In the genomic region with DNA sequence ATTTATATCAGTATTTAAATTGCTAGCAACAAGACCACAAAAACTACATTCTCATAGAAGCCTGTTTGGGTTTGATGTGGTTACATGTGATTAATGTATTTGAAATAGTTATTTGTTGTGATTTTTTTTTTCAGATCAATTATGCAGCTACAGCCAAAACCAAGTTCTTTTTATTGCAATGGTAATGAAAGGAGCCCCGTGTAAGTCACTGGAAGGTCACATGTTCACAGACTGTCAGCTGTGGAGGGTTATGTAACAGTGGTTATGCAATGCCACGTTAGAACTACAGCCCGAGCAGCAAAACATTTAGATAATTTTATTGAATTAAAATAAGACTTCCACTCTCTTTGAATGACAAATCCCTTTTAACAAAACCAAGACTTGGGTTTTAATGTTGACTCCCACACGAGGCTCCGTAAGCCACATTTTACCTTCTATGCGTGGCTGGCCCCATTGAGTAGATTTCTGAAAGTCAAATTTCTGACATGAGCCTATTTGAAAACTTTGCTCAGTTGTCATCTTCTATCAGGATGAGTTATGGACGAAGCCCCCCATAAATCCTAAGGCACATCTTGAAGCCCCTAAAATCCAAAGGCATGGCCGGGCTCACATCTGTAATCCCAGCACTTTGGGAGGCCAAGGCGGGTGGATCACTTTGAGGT, we compare ENCODE assay signal across 8 cellular contexts. TPM values are rescaled to one million over a fixed set of nuclear protein-coding genes. Genes with fewer than 3 reads are reported as not detected.
A peak's percentile ranks its signal among the peaks of the same experiment; 100 is the strongest.
DNase-seq lines count a peak whose midpoint lies in the region; ATAC-seq and TF ChIP-seq lines count a peak whose summit lies in the region.

No MANE protein-coding gene starts in this region.

- H3K27ac Mint-ChIP-seq in T-cell: peak overlapping the region; percentile 87 to 90

- peak overlapping the region; percentile 62 for H2AFZ ChIP-seq in osteoblast (ENCODE audit: low read length)

- H3K36me3 ChIP-seq in esophagus muscularis mucosa (peaks cover 15 to 20% (median 18%) of the 10 kb centered on the region in 4 donors), osteoblast (ENCODE audit: insufficient read depth, low read length) (peaks cover 20% of the 10 kb centered on the region), H7 (replicated peaks; ENCODE audit: control insufficient read depth, insufficient read depth, low read length) (peaks cover 1% of the 10 kb centered on the region)

- in situ Hi-C loops in ACHN (cut with HindIII; ENCODE audit: low pct_ligation_motif_present, low pct_unique_long_range_greater_than_20kb, low sequenced_read_pairs): no loop called here

- peaks cover 32 to 50% (median 46%) of the 10 kb centered on the region in 4 donors for H3K4me1 ChIP-seq in esophagus muscularis mucosa
- H3K4me1 ChIP-seq in osteoblast (ENCODE audit: insufficient read depth, low read length): peaks cover 35% of the 10 kb centered on the region

- no peaks in the 10 kb centered on the region for H3K27me3 ChIP-seq in esophagus muscularis mucosa
- no peaks in the 10 kb centered on the region for H3K27me3 ChIP-seq in osteoblast (ENCODE audit: insufficient read depth, low read length)
- H3K27me3 ChIP-seq in H7 (ENCODE audit: control insufficient read depth, insufficient read depth, low read length): no peaks in the 10 kb centered on the region

- no peak for TF ChIP-seq EP300 in esophagus muscularis mucosa (IDR thresholded peaks at IDR 0.05)

- H3K4me3 Mint-ChIP-seq in T-cell: no peak overlapping the region

- H3K27me3 Mint-ChIP-seq in T-cell: no peaks in the 10 kb centered on the region

- peaks cover 22% of the 10 kb centered on the region for H3K36me3 Mint-ChIP-seq in T-cell

- H3K4me2 ChIP-seq in osteoblast (ENCODE audit: insufficient read depth, low read length): peak overlapping the region; percentile 32

- H3K27ac ChIP-seq in esophagus muscularis mucosa (replicated peaks in 1 of 4) (peak overlapping the region; percentile 72 to 81 (median 77)), osteoblast (ENCODE audit: low read depth, low read length) (peak overlapping the region; percentile 82)

- CTCF ChIA-PET in T-cell (lab: Charles Lee): interaction anchor here in 1 of 2 donors (0.6 to 1.3 kb wide), 3 partner anchors 10 to 29 kb away, joined by 3 to 4 read pairs (median 3); no protein-coding TSS in a partner anchor

- H3K79me2 ChIP-seq in osteoblast (ENCODE audit: insufficient read depth, low read length): no peaks in the 10 kb centered on the region

- peak; percentile 75 to 94 (median 86) for ATAC-seq in T-cell (replicated peaks in 1 of 4)

- POLR2A ChIA-PET in T-cell (lab: Charles Lee): interaction anchor here in 1 of 2 donors (0.7 kb wide), 1 partner anchor 114 kb away, joined by 5 read pairs; no protein-coding TSS in a partner anchor

- TF ChIP-seq POLR2A in esophagus muscularis mucosa (IDR thresholded peaks at IDR 0.05; ENCODE audit: low read depth): no peak

- intact Hi-C loops in esophagus muscularis mucosa (cut with DNase I): no loop called here

- H3K4me3 ChIP-seq in esophagus muscularis mucosa: no peak overlapping the region
- no peak overlapping the region for H3K4me3 ChIP-seq in osteoblast (ENCODE audit: insufficient read depth, low read length)
- no peak overlapping the region for H3K4me3 ChIP-seq in H7 (ENCODE audit: insufficient read depth, low read depth, low read length)

- no peaks in the 10 kb centered on the region for H3K9me3 ChIP-seq in esophagus muscularis mucosa
- H3K9me3 ChIP-seq in osteoblast (ENCODE audit: low read depth, low read length): no peaks in the 10 kb centered on the region

- WGBS in esophagus muscularis mucosa: 46% methylated on average over 9 of the region's 9 CpGs

- DNase-seq in COLO829 (ENCODE audit: low spot score) (peak; percentile 68), T-cell (peak in 27 of 34 experiments; percentile 10 to 73 (median 37)), esophagus muscularis mucosa (ENCODE audit: extremely low spot score) (no peak), osteoblast (ENCODE audit: insufficient read length, low spot score, missing footprints) (no peak), ACHN (no peak), glomerular visceral epithelial cell (ENCODE audit: extremely low spot score) (no peak), RPMI8226 (no peak), H7 (no peak)

- no peaks in the 10 kb centered on the region for H3K9me3 Mint-ChIP-seq in T-cell

- peaks cover 30 to 41% (median 37%) of the 10 kb centered on the region in 3 donors for H3K4me1 Mint-ChIP-seq in T-cell

- TF ChIP-seq CTCF in esophagus muscularis mucosa (IDR thresholded peaks at IDR 0.05): no peak
- TF ChIP-seq CTCF in osteoblast (IDR thresholded peaks at IDR 0.05; ENCODE audit: extremely low read depth, low read depth, low read length): no peak

- no peaks in the 10 kb centered on the region for H4K20me1 ChIP-seq in osteoblast (ENCODE audit: insufficient read depth, low read length)

RNA-seq across cellular contexts. Expression of a gene that starts 41.8 kb away (rescaled TPM):
- total RNA-seq in T-cell (10 to 100 TPM; 36.9 to 71.6 (median 46.2) TPM), esophagus muscularis mucosa (10 to 100 TPM; 40.7 to 96.4 (median 64.4) TPM), osteoblast (53.6 and 71.3 TPM in 2 replicates)
- total RNA-seq in H7 (2014; rRNA removed; shearing (Covaris generic)): 45.9 and 68.3 TPM in 2 replicates

Comparison
In these comparisons a context has a peak if more than half of its experiments do, and no peak if none do; other contexts are left out.
1. DNase-seq: peak in COLO829 (single experiment) and T-cell (27 of 34); none in esophagus muscularis mucosa (single experiment), osteoblast (single experiment), ACHN (single experiment), glomerular visceral epithelial cell (single experiment), RPMI8226 (single experiment) and H7 (single experiment).